ENCODE assay signal across 17 cellular contexts in the genomic region with DNA sequence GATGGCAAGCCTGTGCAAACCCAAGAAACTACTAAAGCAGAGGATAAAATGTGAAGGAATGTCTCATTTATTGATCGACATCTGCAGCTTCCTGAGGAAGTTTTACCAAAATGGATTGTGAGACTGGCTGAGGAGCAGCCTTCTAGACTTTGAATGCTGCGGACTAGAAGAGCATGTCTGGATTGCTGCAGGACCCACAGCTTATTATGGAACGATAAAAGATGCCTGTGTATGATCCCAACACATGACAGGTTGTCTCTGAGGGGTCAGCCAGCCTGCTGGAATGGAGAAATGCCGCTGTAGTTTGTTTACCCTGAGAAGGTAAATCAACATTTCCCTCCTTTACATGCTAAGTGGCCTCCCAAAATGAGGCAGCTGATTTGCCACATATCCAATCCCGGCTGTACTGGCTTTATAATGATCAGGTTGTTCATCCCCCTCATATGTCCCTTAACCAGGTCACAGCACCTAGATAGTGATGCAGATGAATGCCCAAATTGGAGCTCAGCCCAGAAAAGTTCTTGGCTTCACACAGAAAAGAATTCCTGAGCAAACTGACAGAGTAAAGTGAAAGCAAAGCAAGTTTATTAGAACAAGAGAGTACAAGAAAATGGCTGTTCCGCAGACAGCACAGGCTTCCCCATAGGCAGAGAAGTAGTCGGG.
A peak's percentile ranks its signal among the peaks of the same experiment; 100 is the strongest.
DNase-seq lines count a peak whose midpoint lies in the region; ATAC-seq and TF ChIP-seq lines count a peak whose summit lies in the region.
"Had no signal": no experiment of that assay in that cellular context is flagged by ENCODE, and none has a peak within 500 bp of the region (broad histone marks: within the 10 kb centered on the region; RNA-seq: fewer than 3 reads in every experiment).

No MANE protein-coding gene starts in this region.

- POLR2A ChIA-PET in naive thymus-derived CD4-positive, alpha-beta T cell (lab: Charles Lee), result no interaction called here

- intact Hi-C loops in adrenal gland (cut with DNase I), result no loop called here
- intact Hi-C loops in lower leg skin (cut with DNase I; ENCODE audit: low total_unique reads), result no loop called here
- intact Hi-C loops in aorta (cut with DNase I), result no loop called here
- intact Hi-C loops in naive thymus-derived CD4-positive, alpha-beta T cell (cut with micrococcal nuclease), result no loop called here

- H3K27ac ChIP-seq in adrenal gland (no peak overlapping the region), gastroesophageal sphincter (peak overlapping the region in 3 of 4 donors; percentile 35 to 45 (median 38)), osteoblast (ENCODE audit: low read depth, low read length) (no peak overlapping the region), aorta (ENCODE audit: low read depth in 1 of 2, low read length in 2 of 2) (peak overlapping the region in 1 of 2 donors; percentile 34)
- H3K27ac ChIP-seq in naive thymus-derived CD4-positive, alpha-beta T cell (ENCODE audit: low read depth, low read length), result no peak overlapping the region
- H3K27ac ChIP-seq: psoas muscle had no signal

- peak overlapping the region; percentile 74 for H2AFZ ChIP-seq in osteoblast (ENCODE audit: low read length)

- TF ChIP-seq CTCF in adrenal gland (IDR thresholded peaks at IDR 0.05) (no peak), gastroesophageal sphincter (IDR thresholded peaks at IDR 0.05) (no peak), osteoblast (IDR thresholded peaks at IDR 0.05; ENCODE audit: extremely low read depth, low read depth, low read length) (no peak), lower leg skin (IDR thresholded peaks at IDR 0.05) (no peak)

- peak overlapping the region; percentile 55 for H3K4me2 ChIP-seq in osteoblast (ENCODE audit: insufficient read depth, low read length)

- H3K9me3 ChIP-seq in adrenal gland (replicated peaks in 1 of 3) (no peaks in the 10 kb centered on the region), gastroesophageal sphincter (no peaks in the 10 kb centered on the region), osteoblast (ENCODE audit: low read depth, low read length) (no peaks in the 10 kb centered on the region), aorta (ENCODE audit: control insufficient read depth, low read length) (no peaks in the 10 kb centered on the region)
- no peaks in the 10 kb centered on the region for H3K9me3 ChIP-seq in naive thymus-derived CD4-positive, alpha-beta T cell (ENCODE audit: control insufficient read depth in 2 of 3, low read length in 3 of 3)
- H3K9me3 ChIP-seq: psoas muscle had no signal

- TF ChIP-seq EP300 in gastroesophageal sphincter (IDR thresholded peaks at IDR 0.05), result no peak

- in situ Hi-C loops in Caki2 (cut with HindIII; ENCODE audit: low pct_unique_long_range_greater_than_20kb, low sequenced_read_pairs), result no loop called here

- CTCF ChIA-PET in naive thymus-derived CD4-positive, alpha-beta T cell (lab: Charles Lee), result no interaction called here

- H4K20me1 ChIP-seq in osteoblast (ENCODE audit: insufficient read depth, low read length), result no peaks in the 10 kb centered on the region

- H3K36me3 Mint-ChIP-seq in naive thymus-derived CD4-positive, alpha-beta T cell, result no peaks in the 10 kb centered on the region

- H3K4me1 ChIP-seq in adrenal gland (replicated peaks in 1 of 2), result no peaks in the 10 kb centered on the region
- peaks cover 0 to 27% (median 0%) of the 10 kb centered on the region in 3 donors for H3K4me1 ChIP-seq in gastroesophageal sphincter
- peaks cover 3% of the 10 kb centered on the region for H3K4me1 ChIP-seq in osteoblast (ENCODE audit: insufficient read depth, low read length)
- H3K4me1 ChIP-seq in aorta (ENCODE audit: control insufficient read depth in 1 of 2, insufficient read depth in 2 of 2, low read length in 2 of 2), result peaks cover 0 to 7% of the 10 kb centered on the region in 2 donors
- no peaks in the 10 kb centered on the region for H3K4me1 ChIP-seq in naive thymus-derived CD4-positive, alpha-beta T cell (ENCODE audit: control insufficient read depth in 2 of 2, insufficient read depth in 2 of 2, low read length in 2 of 2)
- H3K4me1 ChIP-seq: psoas muscle had no signal

- H3K4me1 Mint-ChIP-seq in naive thymus-derived CD4-positive, alpha-beta T cell, result peaks cover 0 to 2% (median 0%) of the 10 kb centered on the region in 7 donors
- H3K4me1 Mint-ChIP-seq: B cell had no signal

- H3K4me3 Mint-ChIP-seq in naive thymus-derived CD4-positive, alpha-beta T cell, result no peak overlapping the region
- H3K4me3 Mint-ChIP-seq: B cell had no signal

- peak; percentile 17 for ATAC-seq in gastroesophageal sphincter
- no peak for ATAC-seq in aorta (ENCODE audit: low FRiP score)
- ATAC-seq in naive thymus-derived CD4-positive, alpha-beta T cell, result no peak
- ATAC-seq: GM12878, psoas muscle had no signal

- H3K27ac Mint-ChIP-seq in naive thymus-derived CD4-positive, alpha-beta T cell, result no peak overlapping the region
- H3K27ac Mint-ChIP-seq: B cell had no signal

- TF ChIP-seq POLR2A in adrenal gland (IDR thresholded peaks at IDR 0.05) (no peak), gastroesophageal sphincter (IDR thresholded peaks at IDR 0.05) (no peak), lower leg skin (IDR thresholded peaks at IDR 0.05) (no peak)

- H3K4me3 ChIP-seq in adrenal gland, result peak overlapping the region in 1 of 4 donors; percentile 28
- H3K4me3 ChIP-seq in gastroesophageal sphincter, result peak overlapping the region; percentile 27 to 29
- H3K4me3 ChIP-seq in osteoblast (ENCODE audit: insufficient read depth, low read length), result peak overlapping the region; percentile 31
- H3K4me3 ChIP-seq in lower leg skin (ENCODE audit: low read depth, poor library complexity, severe bottlenecking), result no peak overlapping the region
- H3K4me3 ChIP-seq in aorta (ENCODE audit: low read length in 2 of 2), result no peak overlapping the region
- H3K4me3 ChIP-seq in naive thymus-derived CD4-positive, alpha-beta T cell (ENCODE audit: low read length), result no peak overlapping the region
- H3K4me3 ChIP-seq: GM12878, psoas muscle had no signal

- H3K36me3 ChIP-seq in adrenal gland (replicated peaks in 1 of 2), result no peaks in the 10 kb centered on the region
- H3K36me3 ChIP-seq in gastroesophageal sphincter, result no peaks in the 10 kb centered on the region
- no peaks in the 10 kb centered on the region for H3K36me3 ChIP-seq in osteoblast (ENCODE audit: insufficient read depth, low read length)
- H3K36me3 ChIP-seq in aorta (ENCODE audit: control insufficient read depth in 1 of 2, insufficient read depth in 2 of 2, low read length in 1 of 2), result no peaks in the 10 kb centered on the region
- no peaks in the 10 kb centered on the region for H3K36me3 ChIP-seq in naive thymus-derived CD4-positive, alpha-beta T cell (ENCODE audit: control insufficient read depth in 2 of 3, insufficient read depth in 3 of 3, low read length in 3 of 3)

- no peaks in the 10 kb centered on the region for H3K79me2 ChIP-seq in osteoblast (ENCODE audit: insufficient read depth, low read length)

- no peaks in the 10 kb centered on the region for H3K27me3 ChIP-seq in adrenal gland
- H3K27me3 ChIP-seq in gastroesophageal sphincter, result no peaks in the 10 kb centered on the region
- H3K27me3 ChIP-seq in osteoblast (ENCODE audit: insufficient read depth, low read length), result no peaks in the 10 kb centered on the region
- no peaks in the 10 kb centered on the region for H3K27me3 ChIP-seq in aorta (ENCODE audit: control insufficient read depth in 1 of 2, insufficient read depth in 2 of 2, low read length in 1 of 2)
- H3K27me3 ChIP-seq in naive thymus-derived CD4-positive, alpha-beta T cell (ENCODE audit: control insufficient read depth in 2 of 2, insufficient read depth in 2 of 2, low read length in 2 of 2), result no peaks in the 10 kb centered on the region

- no peaks in the 10 kb centered on the region for H3K9me3 Mint-ChIP-seq in naive thymus-derived CD4-positive, alpha-beta T cell

- DNase-seq in Caki2 (ENCODE audit: low read depth), result peak; percentile 26
- peak in 4 of 7 donors; percentile 9 to 25 (median 24) for DNase-seq in adrenal gland
- no peak for DNase-seq in osteoblast (ENCODE audit: insufficient read length, low spot score, missing footprints)
- no peak for DNase-seq in NCI-H2196 treated with DMSO at 0.1 percent for 48 hours (lab: John Stamatoyannopoulos, UW; ENCODE audit: unreplicated experiment)
- no peak for DNase-seq in lower leg skin (ENCODE audit: low spot score in 2 of 2)
- DNase-seq in aorta, result no peak
- no peak for DNase-seq in naive thymus-derived CD4-positive, alpha-beta T cell
- DNase-seq: activated gamma-delta T cell treated with Interleukin-2 at 50 U/mL for 16 hours; KG1; NCI-H187 treated with DMSO at 0.1 percent for 48 hours; NCI-H774; psoas muscle; SHP77 treated with DMSO at 0.1 percent for 48 hours; stimulated activated CD4-positive, alpha-beta T cell treated with anti-CD3 and anti-CD28 coated beads, Interleukin-2, amount 100 ng/mL, for 24 hours had no signal

- peaks cover 0 to 12% (median 7%) of the 10 kb centered on the region in 5 donors for H3K27me3 Mint-ChIP-seq in naive thymus-derived CD4-positive, alpha-beta T cell
- H3K27me3 Mint-ChIP-seq: B cell had no signal

- WGBS in adrenal gland, 4 donors, result 67 to 81% (median 70%) methylated on average over 7 of the region's 7 CpGs
- 26 to 33% methylated on average over 6 to 7 of the region's 7 CpGs for WGBS in gastroesophageal sphincter (ENCODE audit: low coverage in 1 of 2), 2 donors
- 61 to 64% methylated on average over 7 of the region's 7 CpGs for WGBS in lower leg skin, 2 donors
- WGBS in aorta, 2 donors, result 40 to 55% methylated on average over 7 of the region's 7 CpGs

Comparison
In these comparisons a context has a peak if more than half of its experiments do, and no peak if none do; other contexts are left out.
1. DNase-seq: peak in Caki2 (single experiment) and adrenal gland (4 of 7); none in osteoblast (single experiment), NCI-H2196 treated with DMSO at 0.1 percent for 48 hours (single experiment), lower leg skin (0 of 2), aorta (0 of 2) and naive thymus-derived CD4-positive, alpha-beta T cell (0 of 9).
2. H3K27ac ChIP-seq: peak in gastroesophageal sphincter (3 of 4); none in adrenal gland (0 of 5), osteoblast (single experiment) and naive thymus-derived CD4-positive, alpha-beta T cell (single experiment).
3. H3K4me3 ChIP-seq: peak in gastroesophageal sphincter (2 of 2) and osteoblast (single experiment); none in lower leg skin (single experiment), aorta (0 of 2) and naive thymus-derived CD4-positive, alpha-beta T cell (single experiment).